Comparison of ENCODE assay signal across 22 cellular contexts in the genomic region with DNA sequence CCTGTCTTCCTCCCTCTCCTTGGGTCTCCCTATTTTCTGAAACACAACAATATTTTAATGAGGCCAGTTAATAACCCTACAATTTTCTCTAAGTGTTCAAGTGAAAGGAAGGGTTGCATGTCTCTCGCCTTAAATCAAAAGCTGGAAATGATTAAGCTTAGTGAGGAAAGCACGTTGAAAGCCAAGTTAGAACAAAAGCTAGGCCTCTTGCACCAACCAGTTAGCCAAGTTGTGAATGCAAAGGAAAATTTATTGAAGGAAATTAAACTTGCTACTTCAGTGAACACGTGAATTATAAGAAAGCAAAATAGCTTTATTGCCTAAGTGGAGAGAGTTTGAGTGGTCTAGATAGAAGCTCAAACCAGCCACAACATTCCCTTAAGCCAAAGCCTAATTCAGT.
DNase-seq lines count a peak whose midpoint lies in the region; ATAC-seq, FAIRE-seq and TF ChIP-seq lines count a peak whose summit lies in the region.
"Had no signal": no experiment of that assay in that cellular context is flagged by ENCODE, and none has a peak within 500 bp of the region (broad histone marks: within the 10 kb centered on the region; RNA-seq: fewer than 3 reads in every experiment).

No MANE protein-coding gene starts in this region.

- H3K4me3 ChIP-seq in endodermal cell (ENCODE audit: low read length): peak overlapping the region; percentile 28
- H3K4me3 ChIP-seq in keratinocyte (ENCODE audit: control insufficient read depth in 2 of 3, extremely low read depth in 1 of 3, insufficient read depth in 2 of 3, low read depth in 1 of 3, low read length in 3 of 3): no peak overlapping the region
- H3K4me3 ChIP-seq in uterus: no peak overlapping the region
- H3K4me3 ChIP-seq in gastroesophageal sphincter: no peak overlapping the region

- H3K27ac Mint-ChIP-seq in endodermal cell: no peak overlapping the region
- H3K27ac Mint-ChIP-seq: CD14-positive monocyte, HFFc6 had no signal

- H3K9me1 ChIP-seq in keratinocyte (ENCODE audit: control insufficient read depth, extremely low read depth, insufficient read depth, low read length): no peaks in the 10 kb centered on the region

- no peak overlapping the region for H3K4me3 Mint-ChIP-seq in endodermal cell
- H3K4me3 Mint-ChIP-seq: CD14-positive monocyte, HFFc6 had no signal

- H3K4me1 ChIP-seq in endodermal cell (ENCODE audit: control insufficient read depth, insufficient read depth, low read length): peaks cover 6% of the 10 kb centered on the region
- H3K4me1 ChIP-seq in keratinocyte (ENCODE audit: control insufficient read depth, extremely low read depth, insufficient read depth, low read length): peaks cover 2% of the 10 kb centered on the region
- H3K4me1 ChIP-seq in uterus: no peaks in the 10 kb centered on the region
- no peaks in the 10 kb centered on the region for H3K4me1 ChIP-seq in gastroesophageal sphincter

- 85 to 100% methylated on average over 3 of the region's 3 CpGs for WGBS in endodermal cell (ENCODE audit: insufficient coverage in 1 of 2, insufficient read length in 1 of 2), 2 experiments
- 67 to 92% methylated on average over 3 of the region's 3 CpGs for WGBS in gastroesophageal sphincter (ENCODE audit: low coverage in 1 of 2), 2 donors

- peak overlapping the region; percentile 9 for H2AFZ ChIP-seq in keratinocyte (ENCODE audit: control insufficient read depth, low read length)

- dilution Hi-C loops in keratinocyte (cut with MboI; ENCODE audit: extremely low pct_ligation_motif_present, low sequenced_read_pairs): no loop called here

- no peak for ATAC-seq in gastroesophageal sphincter

- DNase-seq in NCI-H69 (lab: John Stamatoyannopoulos, UW): peak; percentile 29
- DNase-seq in endodermal cell: no peak
- DNase-seq in keratinocyte (ENCODE audit: low read depth, low spot score): no peak
- no peak for DNase-seq in uterus
- DNase-seq in activated CD4-positive, CD25-positive, alpha-beta regulatory T cell (lab: John Stamatoyannopoulos, UW): no peak
- DNase-seq in activated effector memory CD4-positive, alpha-beta T cell treated with Interleukin-2 at 50 U/mL for 16 hours: no peak
- DNase-seq: ACHN; DMS79; H7; HFFc6; KG1; MV-4-11; NCI-H187 treated with DMSO at 0.1 percent for 48 hours; NCI-H2171; NCI-H446; NCI-H526 treated with DMSO at 0.1 percent for 48 hours; NK-92 treated with Interleukin-12 subunit alpha and Interleukin-12 subunit beta, amount 100 ng/mL, for 24 hours; OCI-M1; RPMI8226; SHP77 treated with DMSO at 0.1 percent for 48 hours had no signal

- TF ChIP-seq POLR2A in uterus (IDR thresholded peaks at IDR 0.05) (no peak), gastroesophageal sphincter (IDR thresholded peaks at IDR 0.05) (no peak)

- H3K4me2 ChIP-seq in keratinocyte (ENCODE audit: control insufficient read depth, extremely low read depth, insufficient read depth, low read depth, low read length): no peak overlapping the region

- H3K79me2 ChIP-seq in keratinocyte (ENCODE audit: control insufficient read depth, insufficient read depth, low read length): no peaks in the 10 kb centered on the region

- no peak for FAIRE-seq in keratinocyte (lab: Jason Lieb, UNC)

- H3K27ac ChIP-seq in endodermal cell (ENCODE audit: low read depth, low read length) (no peak overlapping the region), keratinocyte (ENCODE audit: control insufficient read depth, insufficient read depth, low read length) (no peak overlapping the region), uterus (peak overlapping the region; percentile 41 to 54), gastroesophageal sphincter (no peak overlapping the region)

- H3K9ac ChIP-seq in endodermal cell (ENCODE audit: extremely low read depth, low read length, poor library complexity, severe bottlenecking): no peak overlapping the region
- H3K9ac ChIP-seq in keratinocyte (ENCODE audit: control insufficient read depth, extremely low read depth, insufficient read depth, low read length): no peak overlapping the region

- H3K9me3 ChIP-seq in endodermal cell (ENCODE audit: control insufficient read depth, low read length) (peaks cover 11% of the 10 kb centered on the region), keratinocyte (ENCODE audit: control insufficient read depth, low read depth, low read length) (no peaks in the 10 kb centered on the region), uterus (no peaks in the 10 kb centered on the region), gastroesophageal sphincter (no peaks in the 10 kb centered on the region)

- no peaks in the 10 kb centered on the region for H3K36me3 Mint-ChIP-seq in endodermal cell (ENCODE audit: low read depth)
- H3K36me3 Mint-ChIP-seq: CD14-positive monocyte had no signal

- H3K27me3 ChIP-seq in endodermal cell (ENCODE audit: control insufficient read depth, insufficient read depth, low read length, poor library complexity, severe bottlenecking) (no peaks in the 10 kb centered on the region), keratinocyte (ENCODE audit: control insufficient read depth, extremely low read depth, insufficient read depth, low read length) (no peaks in the 10 kb centered on the region), uterus (no peaks in the 10 kb centered on the region), gastroesophageal sphincter (no peaks in the 10 kb centered on the region)

- H4K20me1 ChIP-seq in keratinocyte (ENCODE audit: control insufficient read depth, extremely low read depth, insufficient read depth, low read length): no peaks in the 10 kb centered on the region

- peaks cover 12% of the 10 kb centered on the region for H3K4me1 Mint-ChIP-seq in endodermal cell
- H3K4me1 Mint-ChIP-seq: CD14-positive monocyte had no signal

- TF ChIP-seq CTCF in endodermal cell (conservative IDR thresholded peaks at IDR 0.05) (no peak), keratinocyte (optimal IDR thresholded peaks at IDR 0.05 in 1 of 3, IDR thresholded peaks at IDR 0.05 in 1 of 3, conservative IDR thresholded peaks at IDR 0.05 in 1 of 3; ENCODE audit: extremely low read depth in 1 of 3, insufficient read depth in 2 of 3, low read length in 3 of 3) (no peak), uterus (IDR thresholded peaks at IDR 0.05) (no peak), gastroesophageal sphincter (IDR thresholded peaks at IDR 0.05) (no peak)

- intact Hi-C loops in uterus (cut with DNase I; ENCODE audit: low total_unique reads): no loop called here

- H3K9me3 Mint-ChIP-seq in endodermal cell: peaks cover 15% of the 10 kb centered on the region
- H3K9me3 Mint-ChIP-seq: HFFc6 had no signal

- no peaks in the 10 kb centered on the region for H3K27me3 Mint-ChIP-seq in endodermal cell (ENCODE audit: insufficient read depth)

- TF ChIP-seq EP300 in gastroesophageal sphincter (IDR thresholded peaks at IDR 0.05): no peak

- H3K36me3 ChIP-seq in endodermal cell (ENCODE audit: control insufficient read depth, insufficient read depth, low read length) (no peaks in the 10 kb centered on the region), keratinocyte (ENCODE audit: control insufficient read depth in 2 of 2, extremely low read depth in 1 of 2, insufficient read depth in 2 of 2, low read length in 2 of 2) (no peaks in the 10 kb centered on the region), uterus (no peaks in the 10 kb centered on the region), gastroesophageal sphincter (no peaks in the 10 kb centered on the region)

Comparison
In these comparisons a context has a peak if more than half of its experiments do, and no peak if none do; other contexts are left out.
1. H3K27ac ChIP-seq: peak in uterus (2 of 2); none in endodermal cell (single experiment), keratinocyte (single experiment) and gastroesophageal sphincter (0 of 4).